In genomic region chr20:37096415-37097039, GRCh38 we compare ENCODE assay signal across 8 cellular contexts.
DNase-seq lines count a peak whose midpoint lies in the region; ATAC-seq and TF ChIP-seq lines count a peak whose summit lies in the region.

No MANE protein-coding gene starts in this region.

- H3K9me2 ChIP-seq in DOHH2 (replicated peaks; ENCODE audit: control insufficient read depth, low read length), result no peaks in the 10 kb centered on the region

- no peaks in the 10 kb centered on the region for H3K27me3 Mint-ChIP-seq in central memory CD8-positive, alpha-beta T cell

- no peaks in the 10 kb centered on the region for H4K20me1 ChIP-seq in DOHH2 (ENCODE audit: control insufficient read depth, insufficient read depth, low read depth, low read length)

- peaks cover 43% of the 10 kb centered on the region for H3K79me2 ChIP-seq in DOHH2 (ENCODE audit: control insufficient read depth, low read length)

- peaks cover 41% of the 10 kb centered on the region for H3K36me3 ChIP-seq in DOHH2 (ENCODE audit: control insufficient read depth, low read length)
- peaks cover 31% of the 10 kb centered on the region for H3K36me3 ChIP-seq in KOPT-K1 (ENCODE audit: insufficient read depth, low read length)
- no peaks in the 10 kb centered on the region for H3K36me3 ChIP-seq in neutrophil

- H3K4me1 ChIP-seq in DOHH2 (ENCODE audit: control insufficient read depth, low read length) (peaks cover 59% of the 10 kb centered on the region), neutrophil (ENCODE audit: control insufficient read depth in 1 of 2, insufficient read depth in 1 of 2, low read depth in 1 of 2, low read length in 1 of 2) (peaks cover 4 to 13% of the 10 kb centered on the region in 2 experiments)

- H3K4me3 ChIP-seq in DOHH2 (ENCODE audit: low read length) (peak overlapping the region; percentile 98), neutrophil (ENCODE audit: low read depth in 1 of 2, low read length in 1 of 2) (peak overlapping the region; percentile 79 to 87)

- peaks cover 22% of the 10 kb centered on the region for H3K4me1 Mint-ChIP-seq in central memory CD8-positive, alpha-beta T cell

- H3K36me3 Mint-ChIP-seq in central memory CD8-positive, alpha-beta T cell (ENCODE audit: insufficient read depth), result peaks cover 14% of the 10 kb centered on the region

- peak overlapping the region; percentile 87 for H3K27ac ChIP-seq in DOHH2 (ENCODE audit: low read depth, low read length)
- peak overlapping the region; percentile 94 for H3K27ac ChIP-seq in KOPT-K1 (ENCODE audit: low read depth, low read length, poor library complexity, severe bottlenecking)
- H3K27ac ChIP-seq in neutrophil, result no peak overlapping the region

- peaks cover 8% of the 10 kb centered on the region; the same call in 1 of the 2 replicates for H3F3A ChIP-seq in DOHH2 (ENCODE audit: control insufficient read depth, insufficient read depth)

- TF ChIP-seq CTCF in DOHH2 (IDR thresholded peaks at IDR 0.05; ENCODE audit: low read depth, low read length, poor library complexity, severe bottlenecking), result peak; percentile 4
- no peak for TF ChIP-seq CTCF in neutrophil (IDR thresholded peaks at IDR 0.05)

- ATAC-seq in central memory CD8-positive, alpha-beta T cell (replicated peaks; ENCODE audit: extremely low read depth, poor library complexity, severe bottlenecking), result no peak
- ATAC-seq in HG02852 (IDR thresholded peaks at IDR 0.05; ENCODE audit: unreplicated experiment), result no peak

- no peaks in the 10 kb centered on the region for H3K27me3 ChIP-seq in DOHH2 (ENCODE audit: control insufficient read depth, low read length)
- no peaks in the 10 kb centered on the region for H3K27me3 ChIP-seq in neutrophil

- no peaks in the 10 kb centered on the region for H3K9me3 ChIP-seq in DOHH2 (ENCODE audit: control insufficient read depth, insufficient read depth, low read length)
- H3K9me3 ChIP-seq in KOPT-K1 (ENCODE audit: insufficient read depth, low read length, poor library complexity, severe bottlenecking), result no peaks in the 10 kb centered on the region
- H3K9me3 ChIP-seq in neutrophil, result no peaks in the 10 kb centered on the region

- H3K4me2 ChIP-seq in DOHH2 (ENCODE audit: low read length), result peak overlapping the region; percentile 96

- no peaks in the 10 kb centered on the region for H3K9me3 Mint-ChIP-seq in central memory CD8-positive, alpha-beta T cell

- DNase-seq in central memory CD8-positive, alpha-beta T cell (ENCODE audit: low spot score in 2 of 2), result no peak
- no peak for DNase-seq in stimulated activated naive CD4-positive, alpha-beta T cell treated with Interleukin-2 at 50 U/mL for 16 hours (lab: John Stamatoyannopoulos, UW)
- DNase-seq in medulla oblongata (ENCODE audit: extremely low spot score) (no peak), D341Med (ENCODE audit: low spot score) (no peak)

- H3K27ac Mint-ChIP-seq in central memory CD8-positive, alpha-beta T cell (ENCODE audit: low read depth), result peak overlapping the region; percentile 98

- H3K4me3 Mint-ChIP-seq in central memory CD8-positive, alpha-beta T cell, result peak overlapping the region; percentile 98
